Comparison of ENCODE assay signal across 8 cellular contexts in the genomic region with DNA sequence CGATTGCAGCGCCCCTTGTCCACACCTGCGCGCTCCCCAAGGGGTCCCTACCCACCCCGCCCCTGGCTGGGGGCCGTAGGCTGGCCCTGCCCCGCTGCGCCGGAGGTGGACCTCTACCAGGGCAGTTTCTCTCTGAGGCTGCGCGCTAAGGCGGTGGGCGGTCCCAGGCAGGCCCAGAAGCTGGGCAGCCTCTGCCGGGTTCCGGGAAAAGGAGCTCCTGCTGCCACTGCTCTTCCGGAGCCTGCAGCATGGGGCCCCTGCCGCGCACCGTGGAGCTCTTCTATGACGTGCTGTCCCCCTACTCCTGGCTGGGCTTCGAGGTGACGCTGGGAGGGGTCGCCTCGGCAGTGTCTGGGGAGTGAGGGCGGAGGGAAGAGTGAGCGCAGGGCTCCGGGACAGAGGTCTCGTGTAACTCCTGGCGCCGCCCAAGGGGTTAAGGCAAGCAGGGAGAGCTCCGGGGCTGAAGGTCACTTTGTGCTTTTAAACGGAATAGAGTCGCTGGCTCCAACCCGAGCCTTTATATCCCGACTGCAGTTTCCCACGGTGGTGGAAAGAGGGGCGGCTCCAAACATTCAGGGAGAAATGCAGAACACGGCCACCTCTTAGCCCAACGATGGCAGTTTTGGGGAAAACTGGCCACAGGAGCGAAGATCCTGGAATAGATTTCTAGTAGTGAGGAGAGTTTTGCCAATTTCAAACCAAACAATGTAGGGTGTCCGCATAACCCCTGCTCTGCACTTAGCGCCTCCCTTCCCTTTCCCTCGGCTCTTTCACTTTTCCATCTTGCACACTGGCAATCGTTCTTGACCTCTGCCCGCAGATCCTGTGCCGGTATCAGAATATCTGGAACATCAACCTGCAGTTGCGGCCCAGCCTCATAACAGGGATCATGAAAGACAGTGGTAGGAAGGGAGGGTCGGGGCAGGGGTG. TPM values are rescaled to one million over a fixed set of nuclear protein-coding genes. Genes with fewer than 3 reads are reported as not detected.
A peak's percentile ranks its signal among the peaks of the same experiment; 100 is the strongest.
DNase-seq lines count a peak whose midpoint lies in the region; ATAC-seq and TF ChIP-seq lines count a peak whose summit lies in the region.

A gene (plus strand): TSS at position 176 of the 930 bp plus-strand sequence. CDS start 73 bp downstream, at position 249.

- DNase-seq in AG08396 (ENCODE audit: low spot score) (peak; percentile 87), NCI-H446 treated with DMSO at 0.1 percent for 48 hours (lab: John Stamatoyannopoulos, UW) (peak; percentile 46), coronary artery (ENCODE audit: low spot score) (peak; percentile 84), left lobe of liver (ENCODE audit: low spot score) (peak; percentile 92)
- peak; percentile 83 for DNase-seq in activated CD4-positive, alpha-beta T cell treated with anti-CD3 and anti-CD28 coated beads, Interleukin-2, amount 10 ng/mL, durations not matched to agents 7 days and 5 days
- peak; percentile 77 for DNase-seq in stimulated activated CD4-positive, alpha-beta T cell treated with anti-CD3 and anti-CD28 coated beads, Interleukin-2, amount 100 ng/mL, for 4 hours (ENCODE audit: low read depth)

- POLR2A ChIA-PET in activated CD4-positive, alpha-beta T cell treated with anti-CD3 and anti-CD28 coated beads, Interleukin-2, amount 10 ng/mL, durations not matched to agents 7 days and 5 days (lab: Charles Lee) = interaction anchor here (0.7 to 1.2 kb wide), 5 partner anchors 8 to 478 kb away, joined by 3 to 5 read pairs (median 4); no protein-coding TSS in a partner anchor

- ATAC-seq in GM18868 (IDR thresholded peaks at IDR 0.05; ENCODE audit: unreplicated experiment) = peak; percentile 98
- ATAC-seq in HG03097 (IDR thresholded peaks at IDR 0.05; ENCODE audit: low FRiP score, unreplicated experiment) = peak; percentile 99
- peak; percentile 90 for ATAC-seq in left lobe of liver

- H3K27me3 Mint-ChIP-seq in activated CD4-positive, alpha-beta T cell treated with anti-CD3 and anti-CD28 coated beads, Interleukin-2, amount 10 ng/mL, durations not matched to agents 7 days and 5 days = no peaks in the 10 kb centered on the region

- H3K4me3 Mint-ChIP-seq in activated CD4-positive, alpha-beta T cell treated with anti-CD3 and anti-CD28 coated beads, Interleukin-2, amount 10 ng/mL, durations not matched to agents 7 days and 5 days = peak within 1 kb of the TSS; percentile 97

- H3K27ac Mint-ChIP-seq in activated CD4-positive, alpha-beta T cell treated with anti-CD3 and anti-CD28 coated beads, Interleukin-2, amount 10 ng/mL, durations not matched to agents 7 days and 5 days = peak within 1 kb of the TSS; percentile 94

- H3K27ac ChIP-seq in coronary artery = peak within 1 kb of the TSS; percentile 57 to 89

- peaks cover 78% of the 10 kb centered on the region for H3K4me1 Mint-ChIP-seq in activated CD4-positive, alpha-beta T cell treated with anti-CD3 and anti-CD28 coated beads, Interleukin-2, amount 10 ng/mL, durations not matched to agents 7 days and 5 days

- TF ChIP-seq CTCF in coronary artery (IDR thresholded peaks at IDR 0.05) = no peak

- peaks cover 54% of the 10 kb centered on the region for H3K36me3 Mint-ChIP-seq in activated CD4-positive, alpha-beta T cell treated with anti-CD3 and anti-CD28 coated beads, Interleukin-2, amount 10 ng/mL, durations not matched to agents 7 days and 5 days (ENCODE audit: low read depth)

- peaks cover 2% of the 10 kb centered on the region for H3K9me3 Mint-ChIP-seq in activated CD4-positive, alpha-beta T cell treated with anti-CD3 and anti-CD28 coated beads, Interleukin-2, amount 10 ng/mL, durations not matched to agents 7 days and 5 days

- CTCF ChIA-PET in activated CD4-positive, alpha-beta T cell treated with anti-CD3 and anti-CD28 coated beads, Interleukin-2, amount 10 ng/mL, durations not matched to agents 7 days and 5 days (lab: Charles Lee) = interaction anchor here (0.6 to 2.6 kb wide), 14 partner anchors 8 to 452 kb away, joined by 3 to 13 read pairs (median 4); a partner anchor contains a TSS

- H3K4me3 ChIP-seq in coronary artery = peak within 1 kb of the TSS; percentile 89

RNA-seq across cellular contexts. Expression of the gene that starts here (rescaled TPM):
- 100 to 1,000 TPM; 370 to 419 TPM for total RNA-seq in activated CD4-positive, alpha-beta T cell treated with anti-CD3 and anti-CD28 coated beads, Interleukin-2, amount 10 ng/mL, durations not matched to agents 7 days and 5 days
- total RNA-seq in left lobe of liver = 261 TPM

Comparison
In these comparisons a context has a peak if more than half of its experiments do, and no peak if none do; other contexts are left out.
1. Peak in every context shown above with its lines: DNase-seq, ATAC-seq, H3K4me3 ChIP-seq and H3K27ac ChIP-seq.